In the genomic region with DNA sequence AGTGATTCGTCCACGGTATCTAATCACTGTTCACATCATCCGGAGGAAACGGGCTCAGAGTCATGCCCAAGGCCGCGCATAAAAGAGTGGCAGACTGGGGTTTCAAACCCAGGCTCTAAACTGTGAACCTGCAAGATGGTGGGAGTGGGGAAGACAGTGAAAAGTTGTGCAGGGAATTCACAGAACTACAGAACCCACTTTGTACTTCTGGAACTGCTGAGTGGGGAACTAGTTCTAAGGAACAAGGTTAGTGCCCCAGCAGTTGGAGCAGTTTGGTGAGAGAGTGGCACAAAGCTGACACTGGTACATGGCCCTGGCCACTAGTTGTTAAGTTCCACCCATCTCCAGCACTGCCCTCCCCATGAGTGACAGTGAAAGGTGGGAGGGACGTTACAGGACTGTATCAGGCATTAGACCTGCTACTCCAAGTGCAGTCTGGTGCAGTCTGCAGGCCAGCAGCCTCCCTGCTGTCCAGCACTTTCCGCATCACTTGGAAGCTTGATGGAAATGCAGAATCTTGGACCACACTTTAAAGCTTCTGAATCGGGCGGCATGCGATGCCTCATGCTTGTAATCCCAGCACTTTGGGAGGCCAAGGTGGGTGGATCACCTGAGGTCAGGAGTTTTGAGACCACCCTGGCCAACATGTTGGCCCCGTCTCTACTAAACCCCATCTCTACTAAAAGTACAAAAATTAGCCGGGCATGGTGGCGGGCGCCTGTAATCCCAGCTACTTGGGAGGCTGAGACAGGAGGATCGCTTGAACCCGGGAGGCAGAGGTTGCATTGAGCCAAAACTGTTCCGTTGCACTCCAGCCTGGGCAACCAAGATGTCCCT, we compare ENCODE assay signal across 7 cellular contexts. TPM values are rescaled to one million over a fixed set of nuclear protein-coding genes. Genes with fewer than 3 reads are reported as not detected.
A peak's percentile ranks its signal among the peaks of the same experiment; 100 is the strongest.
DNase-seq lines count a peak whose midpoint lies in the region; ATAC-seq and TF ChIP-seq lines count a peak whose summit lies in the region.

No MANE protein-coding gene starts in this region.

- TF ChIP-seq CTCF in GM10248 (IDR thresholded peaks at IDR 0.05; ENCODE audit: control extremely low read depth, extremely low read depth, low read depth, missing control alignments) (no peak), LNCaP clone FGC (IDR thresholded peaks at IDR 0.05; ENCODE audit: control insufficient read depth, extremely low read depth, insufficient read depth) (no peak), tibial nerve (IDR thresholded peaks at IDR 0.05) (no peak)

- TF ChIP-seq EP300 in tibial nerve (IDR thresholded peaks at IDR 0.05), result no peak

- no peaks in the 10 kb centered on the region for H3K36me3 ChIP-seq in tibial nerve

- peaks cover 29 to 37% of the 10 kb centered on the region in 2 donors for H3K4me1 Mint-ChIP-seq in effector memory CD8-positive, alpha-beta T cell (ENCODE audit: low read depth in 2 of 2)

- H3K9me3 Mint-ChIP-seq in effector memory CD8-positive, alpha-beta T cell, result no peaks in the 10 kb centered on the region

- H3K27me3 ChIP-seq in tibial nerve, result no peaks in the 10 kb centered on the region

- H3K27ac ChIP-seq in tibial nerve, result peak overlapping the region; percentile 99 to 100 (median 100)

- no peaks in the 10 kb centered on the region for H3K9me3 ChIP-seq in tibial nerve

- DNase-seq in GM10248 (ENCODE audit: extremely low spot score) (peak; percentile 44), LNCaP clone FGC (ENCODE audit: low read depth) (peak; percentile 60), midbrain (lab: John Stamatoyannopoulos, UW) (peak; percentile 58), tibial nerve (ENCODE audit: low spot score in 2 of 2) (no peak), occipital lobe (lab: John Stamatoyannopoulos, UW) (no peak)
- DNase-seq in effector memory CD8-positive, alpha-beta T cell, result peak; percentile 42 to 62 (median 45)

- H3K4me3 Mint-ChIP-seq in effector memory CD8-positive, alpha-beta T cell, result peak overlapping the region; percentile 81 to 88

- peak overlapping the region; percentile 98 to 100 for H3K27ac Mint-ChIP-seq in effector memory CD8-positive, alpha-beta T cell

- POLR2A ChIA-PET in GM10248 (lab: Yijun Ruan, JAX), result interaction anchor here (0.6 to 4.0 kb wide), 7 partner anchors 16 to 474 kb away, joined by 3 to 19 read pairs (median 3); partner anchors contain the start of gene MXD1

- H3K4me1 ChIP-seq in tibial nerve, result peaks cover 0 to 23% (median 19%) of the 10 kb centered on the region in 4 donors

- H3K36me3 Mint-ChIP-seq in effector memory CD8-positive, alpha-beta T cell (ENCODE audit: insufficient read depth), result peaks cover 26% of the 10 kb centered on the region

- peak overlapping the region; percentile 41 for H3K4me3 ChIP-seq in LNCaP clone FGC (ENCODE audit: low read depth, low read length)
- H3K4me3 ChIP-seq in tibial nerve, result peak overlapping the region; percentile 36 to 52 (median 48)

- CTCF ChIA-PET in GM10248 (lab: Yijun Ruan, JAX), result interaction anchor here (0.7 to 5.2 kb wide), 25 partner anchors 10 to 419 kb away, joined by 3 to 59 read pairs (median 5); partner anchors contain the start of gene MXD1

- 60 to 66% methylated on average over 18 of the region's 18 CpGs for WGBS in tibial nerve, 2 donors

- no peaks in the 10 kb centered on the region for H3K27me3 Mint-ChIP-seq in effector memory CD8-positive, alpha-beta T cell

- peak; percentile 16 to 18 for ATAC-seq in activated CD4-positive, CD25-positive, alpha-beta regulatory T cell treated with anti-CD3 and anti-CD28 coated beads, Interleukin-2, amount 50 U/mL, for 24 hours
- ATAC-seq in effector memory CD8-positive, alpha-beta T cell (replicated peaks), result peak; percentile 28

- peak in 1 of 2 donors; percentile 35 for TF ChIP-seq POLR2A in tibial nerve (IDR thresholded peaks at IDR 0.05)

RNA-seq across cellular contexts. Expression of gene C2orf42, which starts 47.3 kb away (rescaled TPM):
- total RNA-seq in tibial nerve (10 to 100 TPM; 14.4 to 18.6 (median 16.1) TPM), occipital lobe (32.0 TPM)

RNA-seq across cellular contexts. Expression of gene PCBP1, which starts 56.3 kb away (rescaled TPM):
- total RNA-seq in tibial nerve (100 to 1,000 TPM; 157 to 203 (median 188) TPM), occipital lobe (22.0 TPM)

Comparison
In these comparisons a context has a peak if more than half of its experiments do, and no peak if none do; other contexts are left out.
1. DNase-seq: peak in GM10248 (single experiment), LNCaP clone FGC (single experiment), effector memory CD8-positive, alpha-beta T cell (3 of 3) and midbrain (single experiment); none in tibial nerve (0 of 2) and occipital lobe (single experiment).